In the genomic region with DNA sequence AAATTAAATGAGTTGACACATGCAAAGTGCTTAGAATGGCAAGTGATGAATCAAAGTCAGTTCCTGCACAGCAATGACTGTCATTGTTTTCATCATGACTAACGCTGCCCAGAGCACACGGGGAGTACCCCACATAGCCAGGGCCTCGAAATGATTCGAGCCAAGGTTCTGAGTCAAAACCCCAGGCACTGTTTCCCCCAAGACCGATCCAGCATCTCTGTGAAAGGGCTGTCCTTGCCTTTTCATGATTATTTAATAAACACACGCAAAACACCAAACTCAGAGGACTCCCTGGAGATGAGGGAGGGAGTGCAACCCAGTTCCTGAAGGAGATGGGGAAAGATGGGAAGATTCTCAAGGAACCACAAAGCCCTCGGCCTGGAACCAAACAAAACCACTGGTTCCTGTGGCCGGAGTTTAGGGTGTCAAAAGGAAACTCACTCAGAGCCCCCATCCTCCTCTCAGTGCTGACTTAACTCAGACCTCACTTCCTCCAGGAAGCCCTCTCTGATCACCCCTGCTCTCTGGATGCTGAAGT, we compare ENCODE assay signal across 8 cellular contexts. TPM values are rescaled to one million over a fixed set of nuclear protein-coding genes. Genes with fewer than 3 reads are reported as not detected.
DNase-seq lines count a peak whose midpoint lies in the region; ATAC-seq and TF ChIP-seq lines count a peak whose summit lies in the region.

No MANE protein-coding gene starts in this region.

- peak overlapping the region; percentile 95 for H3K4me3 ChIP-seq in A673 (ENCODE audit: low read depth, low read length, poor library complexity, severe bottlenecking)
- no peak overlapping the region for H3K4me3 ChIP-seq in GM23248
- H3K4me3 ChIP-seq in colonic mucosa: no peak overlapping the region

- no peaks in the 10 kb centered on the region for H3K9me2 ChIP-seq in GM23248 (ENCODE audit: insufficient read depth)

- 2 to 3% methylated on average over 8 of the region's 8 CpGs for WGBS in GM23248 (ENCODE audit: low coverage in 1 of 2, low lambda C conversion rate in 2 of 2, missing lambda C conversion rate in 2 of 2), 2 experiments

- H3F3A ChIP-seq in GM23248 (ENCODE audit: insufficient read depth): peaks cover 17% of the 10 kb centered on the region

- H3K9me3 ChIP-seq in A673 (ENCODE audit: low read depth, low read length, poor library complexity, severe bottlenecking) (no peaks in the 10 kb centered on the region), GM23248 (ENCODE audit: low read depth) (no peaks in the 10 kb centered on the region), colonic mucosa (no peaks in the 10 kb centered on the region)

- BruUV-seq in A673 (replicated peaks; lab: Mats Ljungman, UMichigan): no TSS peak

- H3K4me1 ChIP-seq in A673 (ENCODE audit: insufficient read depth, low read length, poor library complexity, severe bottlenecking) (peaks cover 53% of the 10 kb centered on the region), GM23248 (ENCODE audit: insufficient read depth) (peaks cover 17% of the 10 kb centered on the region), colonic mucosa (no peaks in the 10 kb centered on the region)

- ATAC-seq in GM19397 (IDR thresholded peaks at IDR 0.05; ENCODE audit: unreplicated experiment): no peak
- ATAC-seq in GM19467 (IDR thresholded peaks at IDR 0.05; ENCODE audit: unreplicated experiment): no peak

- no peak overlapping the region for H3K9ac ChIP-seq in GM23248
- H3K9ac ChIP-seq in colonic mucosa (ENCODE audit: low read depth in 2 of 2, low read length in 2 of 2): no peak overlapping the region

- in situ Hi-C loops in GM23248 (cut with MboI): no loop called here

- H4K20me1 ChIP-seq in GM23248 (ENCODE audit: insufficient read depth): no peaks in the 10 kb centered on the region

- peak overlapping the region; percentile 53 for H3K4me2 ChIP-seq in GM23248 (ENCODE audit: unreplicated experiment)

- DNase-seq in A673 (ENCODE audit: low spot score): no peak
- peak; percentile 91 for DNase-seq in GM23248
- DNase-seq in UCSD-AML1 (lab: John Stamatoyannopoulos, UW; ENCODE audit: unreplicated experiment): peak; percentile 54
- no peak for DNase-seq in colonic mucosa
- peak; percentile 50 for DNase-seq in renal cortical epithelial cell (ENCODE audit: low read depth)
- no peak for DNase-seq in 8988T

- POLR2A ChIA-PET in A673 (lab: Charles Lee; ENCODE audit: low non-redundant PET): no interaction called here

- H3K27ac ChIP-seq in A673 (ENCODE audit: low read depth, low read length, poor library complexity, severe bottlenecking) (peak overlapping the region; percentile 96), GM23248 (no peak overlapping the region), colonic mucosa (peak overlapping the region; percentile 50)

- H2AFZ ChIP-seq in GM23248: no peak overlapping the region

- H3K36me3 ChIP-seq in A673 (ENCODE audit: insufficient read depth, low read length, poor library complexity, severe bottlenecking): peaks cover 55% of the 10 kb centered on the region
- H3K36me3 ChIP-seq in GM23248 (ENCODE audit: low read depth): no peaks in the 10 kb centered on the region
- H3K36me3 ChIP-seq in colonic mucosa: no peaks in the 10 kb centered on the region

- no peaks in the 10 kb centered on the region for H3K79me2 ChIP-seq in GM23248 (ENCODE audit: insufficient read depth)

- H3K27me3 ChIP-seq in A673 (replicated peaks; ENCODE audit: insufficient read depth, low read depth, low read length, poor library complexity) (no peaks in the 10 kb centered on the region), GM23248 (replicated peaks; ENCODE audit: insufficient read depth) (peaks cover 16% of the 10 kb centered on the region; the same call in 1 of the 2 replicates), colonic mucosa (peaks cover 11% of the 10 kb centered on the region)

- CTCF ChIA-PET in A673 (lab: Charles Lee): no interaction called here

- TF ChIP-seq CTCF in A673 (conservative IDR thresholded peaks at IDR 0.05; ENCODE audit: low read depth, low read length) (no peak), colonic mucosa (IDR thresholded peaks at IDR 0.05) (no peak)

- intact Hi-C loops in A673 (cut with micrococcal nuclease; ENCODE audit: unreplicated experiment) (loop anchor here (10.0 kb wide), 1 partner anchor 169 kb away; no protein-coding TSS in a partner anchor), colonic mucosa (cut with DNase I) (no loop called here)

RNA-seq across cellular contexts. Expression of gene PREX1, which starts 3.8 kb away (rescaled TPM):
- total RNA-seq in A673 (2021) (145 and 174 TPM in 2 replicates), colonic mucosa (10 to 100 TPM in 1 of 2 donors, 1 to 10 TPM in 1; 7.2 to 24.6 TPM), renal cortical epithelial cell (under 0.01 and 1.5 TPM in 2 replicates)
- 0.63 and 0.65 TPM in 2 replicates for total RNA-seq in GM23248 (2014; rRNA removed; shearing (Covaris generic))
- polyA plus RNA-seq in GM23248 (2016; fragmentation: Nextera tagmentation; extraction: Ambion mirVana): 0.13 and 0.18 TPM in 2 replicates

Comparison
In these comparisons a context has a peak if more than half of its experiments do, and no peak if none do; other contexts are left out.
1. DNase-seq: peak in GM23248 (single experiment), UCSD-AML1 (single experiment) and renal cortical epithelial cell (single experiment); none in A673 (single experiment), colonic mucosa (single experiment) and 8988T (single experiment).